ENCODE assay signal across 14 cellular contexts in the genomic region with DNA sequence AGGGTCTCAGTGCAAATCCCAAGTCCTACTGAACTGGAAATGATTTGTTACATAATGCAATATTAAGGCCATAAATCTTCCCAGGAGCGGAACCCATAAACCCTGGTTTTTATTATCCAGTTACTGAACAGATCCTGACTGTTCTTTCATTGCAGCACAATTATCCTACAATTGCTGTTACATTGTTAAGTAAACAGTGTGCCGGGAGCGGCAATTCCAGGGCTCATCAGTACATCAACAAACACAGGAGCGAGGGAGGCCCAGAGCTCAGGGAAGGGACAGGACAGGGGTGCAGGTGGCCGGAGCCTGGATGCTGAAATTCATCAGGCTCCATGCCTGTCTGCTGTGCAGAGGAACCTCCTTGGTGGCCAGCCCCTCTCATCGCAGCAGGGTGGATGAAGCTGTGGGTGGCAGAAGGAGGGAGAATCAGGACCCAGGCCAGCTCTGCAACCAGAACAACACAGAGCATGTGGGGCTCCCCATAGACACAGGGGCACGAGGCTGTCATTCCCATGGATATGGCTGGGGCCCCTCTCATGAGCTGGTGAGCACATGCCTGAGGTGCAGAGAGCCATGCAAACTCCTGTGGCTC.
"Had no signal": no experiment of that assay in that cellular context is flagged by ENCODE, and none has a peak within 500 bp of the region (broad histone marks: within the 10 kb centered on the region; RNA-seq: fewer than 3 reads in every experiment).

No MANE protein-coding gene starts in this region.

- ATAC-seq: activated CD8-positive, alpha-beta T cell treated with anti-CD3 and anti-CD28 coated beads, Interleukin-2, amount 10 ng/mL, durations not matched to agents 7 days and 5 days; right cardiac atrium; stimulated activated naive CD8-positive, alpha-beta T cell treated with anti-CD3 and anti-CD28 coated beads, Interleukin-15, Interleukin-2, amounts not matched to agents 100 U/mL and 50 U/mL, for 24 hours had no signal

- H3K27me3 ChIP-seq: tibial nerve, vagina had no signal

- H3K9me3 ChIP-seq: tibial nerve, vagina had no signal

- H3K4me3 ChIP-seq: tibial nerve, vagina had no signal

- H3K27ac ChIP-seq: tibial nerve, vagina had no signal

- H3K4me1 ChIP-seq: tibial nerve, vagina had no signal

- H3K36me3 ChIP-seq: tibial nerve, vagina had no signal

- DNase-seq: activated CD4-positive, alpha-beta T cell treated with anti-CD3 and anti-CD28 coated beads, Interleukin-2, amount 10 ng/mL, durations not matched to agents 7 days and 5 days; activated CD8-positive, alpha-beta T cell treated with anti-CD3 and anti-CD28 coated beads, Interleukin-2, amount 10 ng/mL, durations not matched to agents 7 days and 5 days; activated naive CD4-positive, alpha-beta T cell treated with Interleukin-2 at 50 U/mL for 16 hours; activated naive CD8-positive, alpha-beta T cell treated with anti-CD3 and anti-CD28 coated beads, Interleukin-2, amount 10 ng/mL, durations not matched to agents 7 days and 5 days; activated T-cell treated with anti-CD3 and anti-CD28 coated beads, Interleukin-2, amount 50 U/mL, for 24 hours; amygdala; foreskin melanocyte; naive B cell; right cardiac atrium; stimulated activated CD4-positive, alpha-beta T cell treated with anti-CD3 and anti-CD28 coated beads, Interleukin-2, amount 100 ng/mL, for 24 hours; stimulated activated naive CD8-positive, alpha-beta T cell treated with anti-CD3 and anti-CD28 coated beads, Interleukin-15, Interleukin-2, amounts not matched to agents 100 U/mL and 50 U/mL, for 24 hours; T-helper 9 cell had no signal
